ENCODE assay signal across 2 cellular contexts in the genomic region with DNA sequence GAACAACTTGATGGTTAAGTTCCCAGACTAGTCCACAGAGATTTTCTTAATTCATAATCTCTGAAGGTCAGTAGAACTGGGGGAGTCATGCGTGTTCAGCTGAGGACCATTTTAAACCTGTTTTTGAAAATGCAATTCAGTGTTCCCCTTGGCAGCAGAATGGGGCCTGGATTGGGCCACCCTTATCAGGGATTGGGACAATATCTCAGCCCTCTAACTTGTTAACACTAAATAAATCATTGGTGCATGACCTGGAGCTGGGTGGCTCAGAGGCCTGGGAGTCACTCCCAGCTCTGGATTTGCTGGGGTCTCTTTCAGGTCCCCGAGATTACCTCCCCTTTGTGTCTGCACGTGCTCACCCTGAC.
TF ChIP-seq lines count a peak whose summit lies in the region.

No MANE protein-coding gene starts in this region.

TF ChIP-seq in liver, 16 proteins besides CTCF, POLR2A, EP300 and RAD21:
- TF ChIP-seq REST (IDR thresholded peaks at IDR 0.05), result no peak
- TF ChIP-seq ZBTB33 (IDR thresholded peaks at IDR 0.05), result no peak
- no peak for TF ChIP-seq JUND (IDR thresholded peaks at IDR 0.05)
- TF ChIP-seq NR2F2 (IDR thresholded peaks at IDR 0.05), result no peak
- TF ChIP-seq YY1 (IDR thresholded peaks at IDR 0.05), result no peak
- no peak for TF ChIP-seq GABPA (IDR thresholded peaks at IDR 0.05 in 1 of 2, conservative IDR thresholded peaks at IDR 0.05 in 1 of 2)
- TF ChIP-seq FOXA1 (IDR thresholded peaks at IDR 0.05), result no peak
- no peak for TF ChIP-seq RXRA (IDR thresholded peaks at IDR 0.05)
- no peak for TF ChIP-seq SP1 (IDR thresholded peaks at IDR 0.05)
- no peak for TF ChIP-seq EGR1 (IDR thresholded peaks at IDR 0.05; ENCODE audit: low read depth in 2 of 2)
- TF ChIP-seq FOXA2 (IDR thresholded peaks at IDR 0.05), result no peak
- TF ChIP-seq HNF4A (conservative IDR thresholded peaks at IDR 0.05), result no peak
- no peak for TF ChIP-seq MAX (IDR thresholded peaks at IDR 0.05)
- no peak for TF ChIP-seq HNF4G (IDR thresholded peaks at IDR 0.05)
- no peak for TF ChIP-seq TAF1 (conservative IDR thresholded peaks at IDR 0.05)
- TF ChIP-seq ATF3 (IDR thresholded peaks at IDR 0.05), result no peak
TF ChIP-seq in liver: peak in this region for 0.

TF ChIP-seq in HepG2, 621 proteins besides CTCF, POLR2A, EP300 and RAD21:
- no peak for TF ChIP-seq TCF12 (IDR thresholded peaks at IDR 0.05)
- TF ChIP-seq TCF12 (CRISPR knock-in tag; IDR thresholded peaks at IDR 0.05), result no peak
- TF ChIP-seq PAWR (CRISPR knock-in tag; IDR thresholded peaks at IDR 0.05; ENCODE audit: borderline replicate concordance), result no peak
- TF ChIP-seq HNF4G (IDR thresholded peaks at IDR 0.05; ENCODE audit: borderline replicate concordance, low read depth, low read length), result no peak
- no peak for TF ChIP-seq HNF4G (CRISPR knock-in tag; IDR thresholded peaks at IDR 0.05; ENCODE audit: borderline replicate concordance, low read depth)
- no peak for TF ChIP-seq POGZ (CRISPR knock-in tag; IDR thresholded peaks at IDR 0.05)
- no peak for TF ChIP-seq GLI4 (CRISPR knock-in tag; IDR thresholded peaks at IDR 0.05; ENCODE audit: borderline replicate concordance)
- TF ChIP-seq PPARG (CRISPR knock-in tag; conservative IDR thresholded peaks at IDR 0.05), result no peak
